ENCODE assay signal across 18 cellular contexts in the genomic region with DNA sequence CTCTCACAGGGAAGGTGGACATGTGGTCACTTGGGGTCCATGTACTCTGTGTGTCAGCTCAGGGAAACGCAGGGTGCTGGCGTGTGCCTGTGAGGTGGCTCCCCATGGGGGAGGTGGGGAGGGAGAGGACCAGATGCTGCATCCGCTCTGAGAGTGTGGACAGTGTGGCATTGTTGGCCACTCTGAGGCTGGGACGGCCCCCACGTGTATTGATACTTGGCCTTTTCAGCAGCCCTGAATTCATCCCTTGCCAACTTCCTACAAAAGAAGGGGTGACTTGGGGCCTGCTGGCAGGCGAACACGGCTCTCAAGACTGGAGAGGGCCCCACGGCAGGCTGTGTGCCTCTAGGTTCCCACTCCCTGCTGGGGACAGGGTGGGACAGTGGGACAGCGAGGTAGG.
DNase-seq lines count a peak whose midpoint lies in the region; ATAC-seq, FAIRE-seq and TF ChIP-seq lines count a peak whose summit lies in the region.
"Had no signal": no experiment of that assay in that cellular context is flagged by ENCODE, and none has a peak within 500 bp of the region (broad histone marks: within the 10 kb centered on the region; RNA-seq: fewer than 3 reads in every experiment).

No MANE protein-coding gene starts in this region.

- peak overlapping the region; percentile 97 to 99 (median 97) for H3K27ac Mint-ChIP-seq in CD4-positive, CD25-positive, alpha-beta regulatory T cell
- no peak overlapping the region for H3K27ac Mint-ChIP-seq in Calu3 (ENCODE audit: unreplicated experiment)
- H3K27ac Mint-ChIP-seq: type B pancreatic cell had no signal

- H3K4me1 ChIP-seq in CD4-positive, CD25-positive, alpha-beta regulatory T cell (ENCODE audit: control insufficient read depth, insufficient read depth, low read length, poor library complexity, severe bottlenecking): peaks cover 54% of the 10 kb centered on the region
- H3K4me1 ChIP-seq in IMR-90 (ENCODE audit: control insufficient read depth, insufficient read depth, low read length): peaks cover 4% of the 10 kb centered on the region; the same call in 1 of the 2 replicates
- peaks cover 0 to 5% (median 2%) of the 10 kb centered on the region in 4 experiments; a peak in 5 of 7 replicates for H3K4me1 ChIP-seq in H1 (replicated peaks in 1 of 4; ENCODE audit: control insufficient read depth in 3 of 4, insufficient read depth in 4 of 4, low read length in 3 of 4)
- peaks cover 0 to 4% of the 10 kb centered on the region in 2 donors for H3K4me1 ChIP-seq in aorta (ENCODE audit: control insufficient read depth in 1 of 2, insufficient read depth in 2 of 2, low read length in 2 of 2)
- H3K4me1 ChIP-seq: SJCRH30 had no signal

- in situ Hi-C loops in IMR-90 (cut with MboI; ENCODE audit: low sequenced_read_pairs): no loop called here

- peaks cover 3% of the 10 kb centered on the region for H3K36me3 ChIP-seq in CD4-positive, CD25-positive, alpha-beta regulatory T cell (ENCODE audit: control insufficient read depth, insufficient read depth, low read length)
- H3K36me3 ChIP-seq in IMR-90 (ENCODE audit: control insufficient read depth, insufficient read depth, low read length) (no peaks in the 10 kb centered on the region), H1 (ENCODE audit: control insufficient read depth in 2 of 4, insufficient read depth in 4 of 4, low read length in 3 of 4) (no peaks in the 10 kb centered on the region), aorta (ENCODE audit: control insufficient read depth in 1 of 2, insufficient read depth in 2 of 2, low read length in 1 of 2) (no peaks in the 10 kb centered on the region)
- H3K36me3 ChIP-seq: heart left ventricle, SJCRH30 had no signal

- H2AK9ac ChIP-seq in IMR-90 (replicated peaks; ENCODE audit: low read depth, low read length, poor library complexity): no peak overlapping the region

- no peaks in the 10 kb centered on the region for H3K36me3 Mint-ChIP-seq in CD4-positive, CD25-positive, alpha-beta regulatory T cell
- no peaks in the 10 kb centered on the region for H3K36me3 Mint-ChIP-seq in Calu3 (ENCODE audit: insufficient read depth, unreplicated experiment)
- H3K36me3 Mint-ChIP-seq: type B pancreatic cell had no signal

- BruUV-seq in IMR-90 (replicated peaks; lab: Mats Ljungman, UMichigan) (no TSS peak), Calu3 (replicated peaks; lab: Mats Ljungman, UMichigan) (no TSS peak)

- POLR2A ChIA-PET in IMR-90 (lab: Charles Lee; ENCODE audit: unreplicated experiment): no interaction called here
- POLR2A ChIA-PET in H1 (lab: Charles Lee; ENCODE audit: partially characterized antibody): interaction anchor here (0.8 to 1.4 kb wide), 3 partner anchors 13 to 63 kb away, joined by 3 to 4 read pairs (median 3); no protein-coding TSS in a partner anchor

- H3K9me1 ChIP-seq in IMR-90 (ENCODE audit: insufficient read depth, low read length): no peaks in the 10 kb centered on the region; the same call in 1 of the 2 replicates

- peaks cover 0 to 76% (median 36%) of the 10 kb centered on the region in 4 donors for H3K4me1 Mint-ChIP-seq in CD4-positive, CD25-positive, alpha-beta regulatory T cell
- H3K4me1 Mint-ChIP-seq in Calu3 (ENCODE audit: low read depth, unreplicated experiment): no peaks in the 10 kb centered on the region

- H3K27ac ChIP-seq in CD4-positive, CD25-positive, alpha-beta regulatory T cell (ENCODE audit: insufficient read depth, low read length, poor library complexity, severe bottlenecking): peak overlapping the region; percentile 86
- H3K27ac ChIP-seq in IMR-90 (ENCODE audit: insufficient read depth, low read length) (no peak overlapping the region), H1 (ENCODE audit: low read depth, low read length) (no peak overlapping the region), aorta (ENCODE audit: low read depth in 1 of 2, low read length in 2 of 2) (no peak overlapping the region)
- H3K27ac ChIP-seq: C4-2B, SJCRH30 had no signal

- no peaks in the 10 kb centered on the region for H4K20me1 ChIP-seq in IMR-90 (ENCODE audit: insufficient read depth, low read length)
- H4K20me1 ChIP-seq in H1 (replicated peaks in 1 of 2; ENCODE audit: control insufficient read depth in 1 of 2, insufficient read depth in 2 of 2, low read length in 2 of 2): peaks cover 4 to 6% of the 10 kb centered on the region in 2 experiments

- H3K9me3 Mint-ChIP-seq in CD4-positive, CD25-positive, alpha-beta regulatory T cell: no peaks in the 10 kb centered on the region
- no peaks in the 10 kb centered on the region for H3K9me3 Mint-ChIP-seq in Calu3 (ENCODE audit: low read depth, unreplicated experiment)
- H3K9me3 Mint-ChIP-seq: IgD-negative memory B cell, type B pancreatic cell had no signal

- no peak overlapping the region for H2BK12ac ChIP-seq in H1 (ENCODE audit: low read depth, low read length)

- H3K4me2 ChIP-seq in IMR-90 (ENCODE audit: low read depth, low read length) (no peak overlapping the region), H1 (ENCODE audit: insufficient read depth in 1 of 2, low read depth in 2 of 2, low read length in 2 of 2) (no peak overlapping the region)

- H3K18ac ChIP-seq in IMR-90 (ENCODE audit: low read depth, low read length) (no peak overlapping the region), H1 (ENCODE audit: extremely low read depth, low read length) (no peak overlapping the region)

- H3K79me2 ChIP-seq in H1 (ENCODE audit: control insufficient read depth in 1 of 2, insufficient read depth in 2 of 2, low read length in 2 of 2): peaks cover 0 to 48% of the 10 kb centered on the region in 2 experiments; a peak in 2 of 4 replicates

- H4K91ac ChIP-seq in IMR-90 (ENCODE audit: insufficient read depth, low read depth, low read length) (no peak overlapping the region), H1 (replicated peaks; ENCODE audit: insufficient read length, low read length) (peak overlapping the region; percentile 34)

- H3K9ac ChIP-seq in IMR-90 (ENCODE audit: low read depth, low read length): no peak overlapping the region
- no peak overlapping the region for H3K9ac ChIP-seq in H1 (replicated peaks in 1 of 4; ENCODE audit: extremely low read depth in 1 of 4, low read depth in 3 of 4, low read length in 3 of 4)

- FAIRE-seq in H1 (lab: Jason Lieb, UNC): no peak
- FAIRE-seq: astrocyte, kidney had no signal

- no peak overlapping the region for H3K4me3 ChIP-seq in CD4-positive, CD25-positive, alpha-beta regulatory T cell (ENCODE audit: low read depth, low read length)
- H3K4me3 ChIP-seq in IMR-90 (ENCODE audit: insufficient read depth, low read depth, low read length): no peak overlapping the region
- no peak overlapping the region for H3K4me3 ChIP-seq in H1 (ENCODE audit: extremely low read depth in 1 of 4, insufficient read depth in 2 of 4, low read depth in 3 of 4, low read length in 4 of 4)
- H3K4me3 ChIP-seq in aorta (ENCODE audit: low read length in 2 of 2): no peak overlapping the region
- H3K4me3 ChIP-seq: heart left ventricle, SJCRH30 had no signal

- H3K23ac ChIP-seq in IMR-90 (ENCODE audit: low read depth, low read length) (no peak overlapping the region), H1 (ENCODE audit: insufficient read length) (no peak overlapping the region)

- CTCF ChIA-PET in IMR-90 (lab: Yijun Ruan, JAX) (interaction anchor here (0.5 to 1.4 kb wide), 2 partner anchors 15 to 16 kb away, joined by 3 read pairs; no protein-coding TSS in a partner anchor), H1 (lab: Charles Lee; ENCODE audit: partially characterized antibody) (interaction anchor here (0.8 to 11.5 kb wide), 12 partner anchors 13 to 496 kb away, joined by 3 to 144 read pairs (median 5); no protein-coding TSS in a partner anchor), Calu3 (lab: Charles Lee) (interaction anchor here (0.7 kb wide), 1 partner anchor 11 kb away, joined by 3 read pairs; no protein-coding TSS in a partner anchor)

- TF ChIP-seq RAD21 in IMR-90 (IDR thresholded peaks at IDR 0.05; ENCODE audit: low read length) (no peak), H1 (IDR thresholded peaks at IDR 0.05 in 1 of 2, conservative IDR thresholded peaks at IDR 0.05 in 1 of 2; ENCODE audit: low read depth in 2 of 2, low read length in 2 of 2) (no peak)

- no peaks in the 10 kb centered on the region for H3K23me2 ChIP-seq in H1 (ENCODE audit: low read depth, low read length)

- no peak overlapping the region for H3K14ac ChIP-seq in IMR-90 (replicated peaks; ENCODE audit: low read depth, low read length)
- H3K14ac ChIP-seq in H1 (ENCODE audit: insufficient read length): no peak overlapping the region

- H3K79me1 ChIP-seq in IMR-90 (ENCODE audit: low read depth in 1 of 2, low read length in 2 of 2) (no peaks in the 10 kb centered on the region), H1 (ENCODE audit: low read depth, low read length) (peaks cover 11% of the 10 kb centered on the region)

- H4K5ac ChIP-seq in IMR-90 (ENCODE audit: low read depth, low read length): no peak overlapping the region
- no peak overlapping the region for H4K5ac ChIP-seq in H1 (ENCODE audit: insufficient read length, low read depth, low read length)

- no peak for TF ChIP-seq EP300 in H1 (IDR thresholded peaks at IDR 0.05; ENCODE audit: borderline replicate concordance in 1 of 2, low read depth in 2 of 2, low read length in 2 of 2)

- H4K8ac ChIP-seq in IMR-90 (ENCODE audit: low read depth in 2 of 2, low read length in 2 of 2): no peak overlapping the region
- no peak overlapping the region for H4K8ac ChIP-seq in H1 (ENCODE audit: extremely low read depth, insufficient read depth, low read length)

- 83% methylated on average over 1 of the region's 9 CpGs; no CpG with 5 or more reads in 1 of the 2 experiments for WGBS in IMR-90 (ENCODE audit: extremely low coverage in 2 of 2, insufficient read length in 1 of 2), 2 experiments
- 84% methylated on average over 9 of the region's 9 CpGs; no CpG with 5 or more reads in 1 of the 2 experiments for WGBS in H1 (ENCODE audit: extremely low coverage in 1 of 2, insufficient coverage in 1 of 2, insufficient read length in 1 of 2, insufficient replicate concordance in 2 of 2, low coverage in 1 of 2, low lambda C conversion rate in 2 of 2, missing lambda C conversion rate in 1 of 2), 2 experiments
- 94 to 96% methylated on average over 9 of the region's 9 CpGs for WGBS in aorta, 2 donors

- no peaks in the 10 kb centered on the region for H3K27me3 Mint-ChIP-seq in CD4-positive, CD25-positive, alpha-beta regulatory T cell
- H3K27me3 Mint-ChIP-seq in Calu3 (ENCODE audit: unreplicated experiment): no peaks in the 10 kb centered on the region
- H3K27me3 Mint-ChIP-seq: IgD-negative memory B cell, type B pancreatic cell had no signal

- no peaks in the 10 kb centered on the region for H3K9me3 ChIP-seq in CD4-positive, CD25-positive, alpha-beta regulatory T cell (ENCODE audit: control insufficient read depth in 2 of 2, low read length in 2 of 2)
- H3K9me3 ChIP-seq in IMR-90 (ENCODE audit: control insufficient read depth, insufficient read depth, low read length) (no peaks in the 10 kb centered on the region), H1 (ENCODE audit: insufficient read depth in 2 of 2, low read depth in 1 of 2, low read length in 1 of 2) (no peaks in the 10 kb centered on the region), aorta (ENCODE audit: control insufficient read depth, low read length) (no peaks in the 10 kb centered on the region)
- H3K9me3 ChIP-seq: heart left ventricle, SJCRH30 had no signal

- H2AK5ac ChIP-seq in IMR-90 (ENCODE audit: low read depth, low read length) (no peak overlapping the region), H1 (ENCODE audit: low read depth, low read length) (peak overlapping the region; percentile 83; the same call in 1 of the 2 replicates)

- ATAC-seq in CD4-positive, CD25-positive, alpha-beta regulatory T cell (ENCODE audit: low read depth in 2 of 2): no peak
- ATAC-seq in IMR-90 (ENCODE audit: low read depth) (no peak), aorta (ENCODE audit: low FRiP score) (no peak)
- ATAC-seq: heart left ventricle had no signal

- H2BK5ac ChIP-seq in IMR-90 (ENCODE audit: low read depth, low read length, poor library complexity, severe bottlenecking) (no peak overlapping the region), H1 (ENCODE audit: low read depth, low read length) (0 out of 2 replicates have a peak overlapping the region, but pooled peaks have one; percentile 13)

- TF ChIP-seq POLR2A in IMR-90 (IDR thresholded peaks at IDR 0.05; ENCODE audit: low read depth, low read length) (no peak), H1 (IDR thresholded peaks at IDR 0.05; ENCODE audit: control extremely low read depth in 1 of 2, low read depth in 2 of 2, low read length in 2 of 2) (no peak)

- H3K4ac ChIP-seq in IMR-90 (ENCODE audit: low read depth, low read length): no peak overlapping the region
- peak overlapping the region; percentile 27 for H3K4ac ChIP-seq in H1 (replicated peaks; ENCODE audit: insufficient read length, low read depth, low read length)

- no peak overlapping the region for H3K4me3 Mint-ChIP-seq in CD4-positive, CD25-positive, alpha-beta regulatory T cell
- H3K4me3 Mint-ChIP-seq in Calu3 (ENCODE audit: low read depth, unreplicated experiment): no peak overlapping the region
- H3K4me3 Mint-ChIP-seq: type B pancreatic cell had no signal

- DNase-seq in CD4-positive, CD25-positive, alpha-beta regulatory T cell: no peak
- no peak for DNase-seq in IMR-90
- no peak for DNase-seq in H1 (ENCODE audit: low read depth in 1 of 2, low spot score in 2 of 2)
- peak; percentile 50 for DNase-seq in occipital lobe (lab: John Stamatoyannopoulos, UW)
- DNase-seq in NCI-H1417 (lab: John Stamatoyannopoulos, UW): no peak
- no peak for DNase-seq in Calu3
- no peak for DNase-seq in aorta
- DNase-seq: NCI-H2081 treated with DMSO at 0.1 percent for 48 hours; NCI-H526 treated with DMSO at 0.1 percent for 48 hours; OCI-M1; stimulated activated CD4-positive, alpha-beta T cell treated with anti-CD3 and anti-CD28 coated beads, Interleukin-4, amount 100 ng/mL, for 4 hours had no signal

- H2BK15ac ChIP-seq in IMR-90 (ENCODE audit: low read depth, low read length): no peak overlapping the region
- no peak overlapping the region for H2BK15ac ChIP-seq in H1 (ENCODE audit: low read length)

- TF ChIP-seq CTCF in IMR-90 (conservative IDR thresholded peaks at IDR 0.05; ENCODE audit: low read depth, low read length): no peak
- no peak for TF ChIP-seq CTCF in H1 (IDR thresholded peaks at IDR 0.05; ENCODE audit: control extremely low read depth in 1 of 3, insufficient read depth in 1 of 3, low read depth in 1 of 3, low read length in 3 of 3)
- no peak for TF ChIP-seq CTCF in Calu3 (IDR thresholded peaks at IDR 0.05; ENCODE audit: unreplicated experiment)

- no peak overlapping the region for H2BK20ac ChIP-seq in IMR-90 (ENCODE audit: low read depth, low read length)
- H2BK20ac ChIP-seq in H1 (ENCODE audit: low read length): no peak overlapping the region

- H3K27me3 ChIP-seq in CD4-positive, CD25-positive, alpha-beta regulatory T cell (ENCODE audit: control insufficient read depth, insufficient read depth, low read length): no peaks in the 10 kb centered on the region
- peaks cover 17% of the 10 kb centered on the region; the same call in 1 of the 2 replicates for H3K27me3 ChIP-seq in IMR-90 (ENCODE audit: control insufficient read depth, insufficient read depth, low read length)
- no peaks in the 10 kb centered on the region for H3K27me3 ChIP-seq in H1 (replicated peaks in 1 of 4; ENCODE audit: control insufficient read depth in 3 of 4, extremely low read depth in 1 of 4, insufficient read depth in 3 of 4, low read length in 3 of 4)
- no peaks in the 10 kb centered on the region for H3K27me3 ChIP-seq in aorta (ENCODE audit: control insufficient read depth in 1 of 2, insufficient read depth in 2 of 2, low read length in 1 of 2)
- H3K27me3 ChIP-seq: heart left ventricle had no signal

- dilution Hi-C loops in IMR-90 (cut with HindIII; ENCODE audit: low sequenced_read_pairs, unreplicated experiment): no loop called here

- H2BK120ac ChIP-seq in IMR-90 (ENCODE audit: low read depth, low read length) (no peak overlapping the region), H1 (replicated peaks; ENCODE audit: low read depth, low read length) (no peak overlapping the region)

- H2AFZ ChIP-seq in IMR-90 (replicated peaks; ENCODE audit: low read length, poor library complexity) (peak overlapping the region; percentile 27), H1 (ENCODE audit: low read length) (no peak overlapping the region)

- intact Hi-C loops in IMR-90 (cut with micrococcal nuclease): no loop called here
- intact Hi-C loops in Calu3 (cut with micrococcal nuclease; ENCODE audit: unreplicated experiment): no loop called here
- intact Hi-C loops in aorta (cut with DNase I): loop anchor here in 1 of 2 donors (5.0 kb wide), 1 partner anchor 34 kb away; no protein-coding TSS in a partner anchor

- no peak overlapping the region for H3K56ac ChIP-seq in IMR-90 (ENCODE audit: extremely low read depth, insufficient read depth, low read length)
- H3K56ac ChIP-seq in H1 (replicated peaks; ENCODE audit: insufficient read length, low read depth, low read length): no peak overlapping the region
